12 cellular contexts compared by ENCODE assay signal in genomic region chr10:48792687-48793096, GRCh38.
DNase-seq lines count a peak whose midpoint lies in the region; ATAC-seq and TF ChIP-seq lines count a peak whose summit lies in the region.
"Had no signal": no experiment of that assay in that cellular context is flagged by ENCODE, and none has a peak within 500 bp of the region (broad histone marks: within the 10 kb centered on the region; RNA-seq: fewer than 3 reads in every experiment).

No MANE protein-coding gene starts in this region.

- H3K27me3 ChIP-seq in PC-3 (ENCODE audit: low read length): peaks cover 72% of the 10 kb centered on the region
- H3K27me3 ChIP-seq in Karpas-422 (ENCODE audit: low read length): no peaks in the 10 kb centered on the region
- H3K27me3 ChIP-seq: thyroid gland had no signal

- H3K9me3 Mint-ChIP-seq in activated CD8-positive, alpha-beta memory T cell treated with anti-CD3 and anti-CD28 coated beads, Interleukin-2, amount 10 ng/mL, durations not matched to agents 7 days and 5 days (ENCODE audit: low read depth): no peaks in the 10 kb centered on the region
- H3K9me3 Mint-ChIP-seq: activated T-helper 17 cell treated with anti-CD3 and anti-CD28 coated beads, Interleukin-2, amount 50 U/mL, for 72 hours; neural crest cell had no signal

- H3K79me2 ChIP-seq in PC-3 (ENCODE audit: low read length) (no peaks in the 10 kb centered on the region), Karpas-422 (ENCODE audit: low read length) (no peaks in the 10 kb centered on the region; the same call in 1 of the 2 replicates)

- POLR2A ChIA-PET in PC-3 (lab: Charles Lee; ENCODE audit: unreplicated experiment): interaction anchor here (0.7 kb wide), 1 partner anchor 9 kb away, joined by 3 read pairs; no protein-coding TSS in a partner anchor

- ATAC-seq in activated CD8-positive, alpha-beta memory T cell treated with anti-CD3 and anti-CD28 coated beads, Interleukin-2, amount 10 ng/mL, durations not matched to agents 7 days and 5 days: peak; percentile 64
- ATAC-seq in PC-3: peak; percentile 68
- ATAC-seq: activated T-helper 17 cell treated with anti-CD3 and anti-CD28 coated beads, Interleukin-2, amount 50 U/mL, for 72 hours had no signal

- H2AFZ ChIP-seq in PC-3 (ENCODE audit: low read length) (no peak overlapping the region), Karpas-422 (ENCODE audit: low read length) (no peak overlapping the region)

- peaks cover 13% of the 10 kb centered on the region for H3K4me1 Mint-ChIP-seq in activated CD8-positive, alpha-beta memory T cell treated with anti-CD3 and anti-CD28 coated beads, Interleukin-2, amount 10 ng/mL, durations not matched to agents 7 days and 5 days
- H3K4me1 Mint-ChIP-seq: activated T-helper 17 cell treated with anti-CD3 and anti-CD28 coated beads, Interleukin-2, amount 50 U/mL, for 72 hours; neural crest cell had no signal

- TF ChIP-seq CTCF in PC-3 (conservative IDR thresholded peaks at IDR 0.05; ENCODE audit: low read depth, low read length): no peak
- no peak for TF ChIP-seq CTCF in epithelial cell of proximal tubule (conservative IDR thresholded peaks at IDR 0.05; ENCODE audit: low read depth, low read length)

- BruUV-seq in PC-3 (replicated peaks; lab: Mats Ljungman, UMichigan): no TSS peak

- H3K36me3 Mint-ChIP-seq in activated CD8-positive, alpha-beta memory T cell treated with anti-CD3 and anti-CD28 coated beads, Interleukin-2, amount 10 ng/mL, durations not matched to agents 7 days and 5 days: no peaks in the 10 kb centered on the region

- DNase-seq in activated CD8-positive, alpha-beta memory T cell treated with anti-CD3 and anti-CD28 coated beads, Interleukin-2, amount 10 ng/mL, durations not matched to agents 7 days and 5 days: peak; percentile 50
- no peak for DNase-seq in activated CD8-positive, alpha-beta memory T cell treated with anti-CD3 and anti-CD28 coated beads, Interleukin-2, amount 50 U/mL, for 48 hours
- DNase-seq in PC-3: peak; percentile 87
- DNase-seq in epithelial cell of proximal tubule (ENCODE audit: low read depth): peak; percentile 16
- DNase-seq in renal cortical epithelial cell (ENCODE audit: low read depth): peak; percentile 69
- DNase-seq in activated gamma-delta T cell (lab: John Stamatoyannopoulos, UW): no peak
- no peak for DNase-seq in DMS 273 treated with DMSO at 0.1 percent for 48 hours (lab: John Stamatoyannopoulos, UW)
- no peak for DNase-seq in Karpas-422
- DNase-seq: NCI-H187, thyroid gland had no signal

- H3K4me1 ChIP-seq in PC-3 (ENCODE audit: insufficient read depth, low read length) (no peaks in the 10 kb centered on the region), Karpas-422 (ENCODE audit: low read length) (no peaks in the 10 kb centered on the region)

- no peaks in the 10 kb centered on the region for H3F3A ChIP-seq in PC-3 (ENCODE audit: low read length, unreplicated experiment)

- no peak overlapping the region for H3K4me3 ChIP-seq in PC-3 (ENCODE audit: low read length)
- no peak overlapping the region for H3K4me3 ChIP-seq in epithelial cell of proximal tubule (ENCODE audit: low read depth, low read length)
- H3K4me3 ChIP-seq in Karpas-422 (ENCODE audit: low read length): no peak overlapping the region
- H3K4me3 ChIP-seq: thyroid gland had no signal

- H3K27me3 Mint-ChIP-seq in activated CD8-positive, alpha-beta memory T cell treated with anti-CD3 and anti-CD28 coated beads, Interleukin-2, amount 10 ng/mL, durations not matched to agents 7 days and 5 days: peaks cover 20% of the 10 kb centered on the region

- H3K9ac ChIP-seq in PC-3 (ENCODE audit: low read length): no peak overlapping the region
- H3K9ac ChIP-seq in Karpas-422 (ENCODE audit: low read length): no peak overlapping the region

- no peaks in the 10 kb centered on the region for H3K36me3 ChIP-seq in PC-3 (ENCODE audit: low read depth, low read length)
- H3K36me3 ChIP-seq in Karpas-422 (ENCODE audit: insufficient read depth, low read length): peaks cover 73% of the 10 kb centered on the region
- H3K36me3 ChIP-seq: thyroid gland had no signal

- intact Hi-C loops in PC-3 (cut with micrococcal nuclease): no loop called here

- H3K9me3 ChIP-seq in PC-3 (ENCODE audit: low read length): no peaks in the 10 kb centered on the region
- H3K9me3 ChIP-seq in Karpas-422 (ENCODE audit: low read length): no peaks in the 10 kb centered on the region
- H3K9me3 ChIP-seq: thyroid gland had no signal

- no peak overlapping the region for H3K4me3 Mint-ChIP-seq in activated CD8-positive, alpha-beta memory T cell treated with anti-CD3 and anti-CD28 coated beads, Interleukin-2, amount 10 ng/mL, durations not matched to agents 7 days and 5 days
- H3K4me3 Mint-ChIP-seq: activated T-helper 17 cell treated with anti-CD3 and anti-CD28 coated beads, Interleukin-2, amount 50 U/mL, for 72 hours; neural crest cell had no signal

- H4K20me1 ChIP-seq in PC-3 (ENCODE audit: low read length) (no peaks in the 10 kb centered on the region), Karpas-422 (ENCODE audit: insufficient read depth, low read depth, low read length) (peaks cover 16% of the 10 kb centered on the region)

- H3K9me2 ChIP-seq in PC-3 (replicated peaks; ENCODE audit: low read length): no peaks in the 10 kb centered on the region
- no peaks in the 10 kb centered on the region for H3K9me2 ChIP-seq in Karpas-422 (replicated peaks; ENCODE audit: insufficient read depth, low read length)

- CTCF ChIA-PET in activated CD8-positive, alpha-beta memory T cell treated with anti-CD3 and anti-CD28 coated beads, Interleukin-2, amount 10 ng/mL, durations not matched to agents 7 days and 5 days (lab: Charles Lee): no interaction called here
- CTCF ChIA-PET in PC-3 (lab: Charles Lee): interaction anchor here (0.8 kb wide), 1 partner anchor 135 kb away, joined by 3 read pairs; no protein-coding TSS in a partner anchor

- H3K27ac Mint-ChIP-seq in activated CD8-positive, alpha-beta memory T cell treated with anti-CD3 and anti-CD28 coated beads, Interleukin-2, amount 10 ng/mL, durations not matched to agents 7 days and 5 days: peak overlapping the region; percentile 62
- H3K27ac Mint-ChIP-seq: activated T-helper 17 cell treated with anti-CD3 and anti-CD28 coated beads, Interleukin-2, amount 50 U/mL, for 72 hours had no signal

- H3K27ac ChIP-seq in PC-3 (ENCODE audit: low read length) (no peak overlapping the region), Karpas-422 (ENCODE audit: low read length) (no peak overlapping the region)
- H3K27ac ChIP-seq: thyroid gland had no signal

- no peak overlapping the region for H3K4me2 ChIP-seq in PC-3 (ENCODE audit: low read length)
- no peak overlapping the region for H3K4me2 ChIP-seq in Karpas-422 (ENCODE audit: low read depth, low read length, poor library complexity, severe bottlenecking)

Comparison
In these comparisons a context has a peak if more than half of its experiments do, and no peak if none do; other contexts are left out.
1. DNase-seq: peak in activated CD8-positive, alpha-beta memory T cell treated with anti-CD3 and anti-CD28 coated beads, Interleukin-2, amount 10 ng/mL, durations not matched to agents 7 days and 5 days (single experiment), PC-3 (single experiment), epithelial cell of proximal tubule (single experiment) and renal cortical epithelial cell (single experiment); none in activated CD8-positive, alpha-beta memory T cell treated with anti-CD3 and anti-CD28 coated beads, Interleukin-2, amount 50 U/mL, for 48 hours (single experiment), activated gamma-delta T cell (single experiment), DMS 273 treated with DMSO at 0.1 percent for 48 hours (single experiment) and Karpas-422 (single experiment).